Comparison of ENCODE assay signal across 2 cellular contexts in the genomic region with DNA sequence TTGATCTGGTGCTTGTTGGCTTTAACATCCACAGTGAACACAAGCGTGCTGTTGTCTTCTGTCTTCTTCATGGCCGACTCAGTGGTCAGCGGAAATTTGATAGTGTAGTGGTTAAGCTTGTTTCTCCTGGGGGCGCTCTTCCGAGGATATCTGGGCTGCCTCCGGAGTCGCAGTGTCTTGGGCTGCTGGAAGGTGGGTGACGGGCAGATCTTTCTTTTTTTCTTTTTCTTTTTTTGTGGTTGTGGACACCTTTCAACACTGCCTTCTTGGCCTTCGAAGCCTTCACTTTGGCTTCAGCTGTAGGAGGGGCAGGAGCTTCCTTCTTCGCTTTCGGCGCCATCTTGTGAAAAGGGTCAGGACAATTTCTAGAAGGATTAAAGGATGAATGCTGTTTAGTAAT.
TF ChIP-seq lines count a peak whose summit lies in the region.

No MANE protein-coding gene starts in this region.

TF ChIP-seq in SK-N-SH, 30 proteins besides CTCF, POLR2A, EP300 and RAD21 (continued from another document):
- TF ChIP-seq, protein P1, sequence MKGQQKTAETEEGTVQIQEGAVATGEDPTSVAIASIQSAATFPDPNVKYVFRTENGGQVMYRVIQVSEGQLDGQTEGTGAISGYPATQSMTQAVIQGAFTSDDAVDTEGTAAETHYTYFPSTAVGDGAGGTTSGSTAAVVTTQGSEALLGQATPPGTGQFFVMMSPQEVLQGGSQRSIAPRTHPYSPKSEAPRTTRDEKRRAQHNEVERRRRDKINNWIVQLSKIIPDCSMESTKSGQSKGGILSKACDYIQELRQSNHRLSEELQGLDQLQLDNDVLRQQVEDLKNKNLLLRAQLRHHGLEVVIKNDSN (IDR thresholded peaks at IDR 0.05; ENCODE audit: borderline replicate concordance, low read depth): no peak
- TF ChIP-seq SIN3A (IDR thresholded peaks at IDR 0.05; ENCODE audit: borderline replicate concordance, low read depth, low read length) (no peak), TCF12 (IDR thresholded peaks at IDR 0.05) (no peak), POLR2AphosphoS5 (IDR thresholded peaks at IDR 0.05; ENCODE audit: low read depth, low read length) (no peak), CHD2 (IDR thresholded peaks at IDR 0.05; ENCODE audit: low read length, partially characterized antibody) (no peak), NFIC (IDR thresholded peaks at IDR 0.05; ENCODE audit: borderline replicate concordance) (no peak), RXRA (IDR thresholded peaks at IDR 0.05; ENCODE audit: borderline replicate concordance, low read depth) (no peak), MEF2A (IDR thresholded peaks at IDR 0.05; ENCODE audit: borderline replicate concordance, low read depth) (no peak), FOXM1 (IDR thresholded peaks at IDR 0.05; ENCODE audit: low read depth) (no peak), ELF1 (IDR thresholded peaks at IDR 0.05) (no peak)
TF ChIP-seq in SK-N-SH: peak in this region for 0.

TF ChIP-seq in SK-N-SH treated with all-trans-retinoic acid at 6 μM for 48 hours, 23 proteins besides CTCF, POLR2A, EP300 and RAD21 (continued from another document):
- TF ChIP-seq, protein P2, sequence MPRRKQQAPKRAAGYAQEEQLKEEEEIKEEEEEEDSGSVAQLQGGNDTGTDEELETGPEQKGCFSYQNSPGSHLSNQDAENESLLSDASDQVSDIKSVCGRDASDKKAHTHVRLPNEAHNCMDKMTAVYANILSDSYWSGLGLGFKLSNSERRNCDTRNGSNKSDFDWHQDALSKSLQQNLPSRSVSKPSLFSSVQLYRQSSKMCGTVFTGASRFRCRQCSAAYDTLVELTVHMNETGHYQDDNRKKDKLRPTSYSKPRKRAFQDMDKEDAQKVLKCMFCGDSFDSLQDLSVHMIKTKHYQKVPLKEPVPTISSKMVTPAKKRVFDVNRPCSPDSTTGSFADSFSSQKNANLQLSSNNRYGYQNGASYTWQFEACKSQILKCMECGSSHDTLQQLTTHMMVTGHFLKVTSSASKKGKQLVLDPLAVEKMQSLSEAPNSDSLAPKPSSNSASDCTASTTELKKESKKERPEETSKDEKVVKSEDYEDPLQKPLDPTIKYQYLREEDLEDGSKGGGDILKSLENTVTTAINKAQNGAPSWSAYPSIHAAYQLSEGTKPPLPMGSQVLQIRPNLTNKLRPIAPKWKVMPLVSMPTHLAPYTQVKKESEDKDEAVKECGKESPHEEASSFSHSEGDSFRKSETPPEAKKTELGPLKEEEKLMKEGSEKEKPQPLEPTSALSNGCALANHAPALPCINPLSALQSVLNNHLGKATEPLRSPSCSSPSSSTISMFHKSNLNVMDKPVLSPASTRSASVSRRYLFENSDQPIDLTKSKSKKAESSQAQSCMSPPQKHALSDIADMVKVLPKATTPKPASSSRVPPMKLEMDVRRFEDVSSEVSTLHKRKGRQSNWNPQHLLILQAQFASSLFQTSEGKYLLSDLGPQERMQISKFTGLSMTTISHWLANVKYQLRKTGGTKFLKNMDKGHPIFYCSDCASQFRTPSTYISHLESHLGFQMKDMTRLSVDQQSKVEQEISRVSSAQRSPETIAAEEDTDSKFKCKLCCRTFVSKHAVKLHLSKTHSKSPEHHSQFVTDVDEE (CRISPR knock-in tag; IDR thresholded peaks at IDR 0.05): no peak
